ENCODE assay signal across 13 cellular contexts in genomic region chr1:55727010-55727409, GRCh38.
DNase-seq lines count a peak whose midpoint lies in the region; ATAC-seq and TF ChIP-seq lines count a peak whose summit lies in the region.
"Had no signal": no experiment of that assay in that cellular context is flagged by ENCODE, and none has a peak within 500 bp of the region (broad histone marks: within the 10 kb centered on the region; RNA-seq: fewer than 3 reads in every experiment).

No MANE protein-coding gene starts in this region.

- H3K27me3 ChIP-seq in SK-N-SH (ENCODE audit: insufficient read depth) (no peaks in the 10 kb centered on the region), skeletal muscle satellite cell (ENCODE audit: control insufficient read depth, insufficient read depth, low read length) (no peaks in the 10 kb centered on the region), right lobe of liver (no peaks in the 10 kb centered on the region)
- H3K27me3 ChIP-seq: testis had no signal

- no peaks in the 10 kb centered on the region for H3K79me2 ChIP-seq in SK-N-SH (ENCODE audit: insufficient read depth)

- intact Hi-C loops in right lobe of liver (cut with DNase I): no loop called here

- H3K36me3 ChIP-seq in SK-N-SH (replicated peaks in 1 of 2; ENCODE audit: control insufficient read depth in 1 of 2, insufficient read depth in 2 of 2, low read length in 1 of 2): no peaks in the 10 kb centered on the region
- no peaks in the 10 kb centered on the region for H3K36me3 ChIP-seq in skeletal muscle satellite cell (ENCODE audit: insufficient read depth, low read length)
- H3K36me3 ChIP-seq in right lobe of liver: no peaks in the 10 kb centered on the region

- TF ChIP-seq CTCF in HFF-Myc (IDR thresholded peaks at IDR 0.05; ENCODE audit: low read depth, low read length, missing control alignments) (no peak), SK-N-SH (IDR thresholded peaks at IDR 0.05) (no peak), fibroblast of pulmonary artery (IDR thresholded peaks at IDR 0.05; ENCODE audit: low read length, missing control alignments) (no peak), right lobe of liver (IDR thresholded peaks at IDR 0.05) (no peak)

- no peaks in the 10 kb centered on the region for H3K9me3 ChIP-seq in SK-N-SH
- H3K9me3 ChIP-seq in skeletal muscle satellite cell (replicated peaks; ENCODE audit: low read length): no peaks in the 10 kb centered on the region
- H3K9me3 ChIP-seq in right lobe of liver: no peaks in the 10 kb centered on the region
- H3K9me3 ChIP-seq: testis had no signal

- H3K4me2 ChIP-seq in SK-N-SH (0 out of 2 replicates have a peak overlapping the region, but pooled peaks have one; percentile 3), skeletal muscle satellite cell (ENCODE audit: low read length) (peak overlapping the region; percentile 32)

- TF ChIP-seq POLR2A in right lobe of liver (IDR thresholded peaks at IDR 0.05): no peak

- H3K9ac ChIP-seq in SK-N-SH: no peak overlapping the region
- H3K9ac ChIP-seq in skeletal muscle satellite cell (ENCODE audit: low read depth, low read length): peak overlapping the region; percentile 80

- H3K9me2 ChIP-seq in SK-N-SH: no peaks in the 10 kb centered on the region

- H3F3A ChIP-seq in SK-N-SH (replicated peaks; ENCODE audit: insufficient read depth): peaks cover 4% of the 10 kb centered on the region

- CTCF ChIA-PET in SK-N-SH (lab: Yijun Ruan, JAX): interaction anchor here (1.9 kb wide), 1 partner anchor 25 kb away, joined by 6 read pairs; no protein-coding TSS in a partner anchor

- no peak overlapping the region for H2AFZ ChIP-seq in SK-N-SH (ENCODE audit: low read depth)

- POLR2A ChIA-PET in SK-N-SH (lab: Yijun Ruan, JAX): no interaction called here

- H3K4me3 ChIP-seq in HFF-Myc (replicated peaks; ENCODE audit: low read depth, low read length) (no peak overlapping the region), SK-N-SH (ENCODE audit: low read depth in 2 of 2, low read length in 1 of 2) (no peak overlapping the region), fibroblast of pulmonary artery (replicated peaks; ENCODE audit: low read depth, low read length) (no peak overlapping the region), skeletal muscle satellite cell (ENCODE audit: low read length) (no peak overlapping the region), right lobe of liver (no peak overlapping the region)
- H3K4me3 ChIP-seq: testis had no signal

- WGBS in SK-N-SH (ENCODE audit: low lambda C conversion rate): 64% methylated on average over 2 of the region's 2 CpGs
- WGBS in right lobe of liver (ENCODE audit: insufficient coverage, low coverage, low lambda C conversion rate, missing lambda C conversion rate): 53% methylated on average over 2 of the region's 2 CpGs

- TF ChIP-seq EP300 in SK-N-SH (IDR thresholded peaks at IDR 0.05; ENCODE audit: borderline replicate concordance in 1 of 2, low read depth in 1 of 2, low read length in 1 of 2): peak in 1 of 2 experiments; percentile 48; a peak in 1 of 4 replicates

- TF ChIP-seq RAD21 in SK-N-SH (IDR thresholded peaks at IDR 0.05; ENCODE audit: low read length): no peak

- H3K27ac ChIP-seq in SK-N-SH (ENCODE audit: low read depth in 2 of 2, low read length in 1 of 2): peak overlapping the region in 1 of 2 experiments; percentile 74; a peak in 2 of 4 replicates
- H3K27ac ChIP-seq in right lobe of liver: no peak overlapping the region
- H3K27ac ChIP-seq: testis had no signal

- H3K4me1 ChIP-seq in SK-N-SH (ENCODE audit: control insufficient read depth in 1 of 2, insufficient read depth in 2 of 2, low read depth in 1 of 2, low read length in 1 of 2) (peaks cover 6 to 7% of the 10 kb centered on the region in 2 experiments; a peak in 3 of 4 replicates), skeletal muscle satellite cell (ENCODE audit: control insufficient read depth, insufficient read depth, low read length) (peaks cover 52% of the 10 kb centered on the region), right lobe of liver (no peaks in the 10 kb centered on the region)
- H3K4me1 ChIP-seq: testis had no signal

- no peak for ATAC-seq in right lobe of liver
- no peak for ATAC-seq in GM21447 (IDR thresholded peaks at IDR 0.05; ENCODE audit: unreplicated experiment)

- H4K20me1 ChIP-seq in SK-N-SH (ENCODE audit: insufficient read depth): no peaks in the 10 kb centered on the region

- DNase-seq in HFF-Myc (ENCODE audit: extremely low read depth, low read depth): peak; percentile 53
- no peak for DNase-seq in SK-N-SH
- peak; percentile 65 for DNase-seq in fibroblast of pulmonary artery (ENCODE audit: low read depth)
- DNase-seq in hypothalamus (lab: John Stamatoyannopoulos, UW): no peak
- no peak for DNase-seq in right lobe of liver
- DNase-seq: activated CD4-positive, CD25-positive, alpha-beta regulatory T cell treated with anti-CD3 and anti-CD28 coated beads, Interleukin-2, amount 50 U/mL, for 72 hours; activated T-cell treated with anti-CD3 and anti-CD28 coated beads, Interleukin-2, amount 50 U/mL, for 1 hour; KBM-7; NCI-H1694 treated with DMSO at 0.1 percent for 48 hours; SW 1271; testis had no signal

TF ChIP-seq in SK-N-SH, 30 proteins besides CTCF, POLR2A, EP300 and RAD21:
- no peak for TF ChIP-seq USF2 (IDR thresholded peaks at IDR 0.05; ENCODE audit: borderline replicate concordance, low read depth, low read length)
- TF ChIP-seq TCF12 (IDR thresholded peaks at IDR 0.05): peak; percentile 64
- no peak for TF ChIP-seq FOSL2 (IDR thresholded peaks at IDR 0.05; ENCODE audit: borderline replicate concordance, low read depth)
- no peak for TF ChIP-seq GABPA (IDR thresholded peaks at IDR 0.05; ENCODE audit: low read depth)
- TF ChIP-seq GATA2 (CRISPR knock-in tag; IDR thresholded peaks at IDR 0.05): no peak
- 0 out of 2 replicates have a peak, but pooled peaks have one; percentile 41 for TF ChIP-seq TEAD4 (IDR thresholded peaks at IDR 0.05; ENCODE audit: borderline replicate concordance, insufficient read depth)
- TF ChIP-seq NFIC (IDR thresholded peaks at IDR 0.05; ENCODE audit: borderline replicate concordance): peak; percentile 37; the same call in 1 of the 2 replicates
- TF ChIP-seq FOXJ3 (CRISPR knock-in tag; IDR thresholded peaks at IDR 0.05): no peak
- TF ChIP-seq MAX (IDR thresholded peaks at IDR 0.05; ENCODE audit: low read depth): no peak
TF ChIP-seq in SK-N-SH: peak in this region for 3.

Comparison
In these comparisons a context has a peak if more than half of its experiments do, and no peak if none do; other contexts are left out.
1. DNase-seq: peak in HFF-Myc (single experiment) and fibroblast of pulmonary artery (single experiment); none in SK-N-SH (single experiment), hypothalamus (0 of 51) and right lobe of liver (0 of 3).